Comparison of ENCODE assay signal across 8 cellular contexts in the genomic region with DNA sequence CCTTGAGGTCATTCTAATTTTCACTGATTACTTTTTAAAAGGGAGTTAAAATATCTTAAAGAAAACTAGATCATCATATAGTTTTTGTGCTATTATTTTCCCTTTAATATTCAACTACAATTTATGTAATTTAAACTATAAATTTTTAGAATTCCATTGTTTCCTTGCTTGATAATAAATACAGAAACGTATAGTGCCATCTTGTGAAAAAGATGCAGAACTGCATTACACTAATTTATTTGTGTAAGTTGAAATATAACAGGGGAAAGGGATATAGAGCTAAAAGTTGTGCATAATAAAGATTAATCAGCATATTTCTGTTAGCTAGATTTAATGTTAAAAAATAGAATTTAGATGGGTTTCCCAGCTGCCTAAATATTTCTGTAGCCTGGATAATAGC.
A peak's percentile ranks its signal among the peaks of the same experiment; 100 is the strongest.
DNase-seq lines count a peak whose midpoint lies in the region; ATAC-seq and TF ChIP-seq lines count a peak whose summit lies in the region.

No MANE protein-coding gene starts in this region.

- H3K4me3 ChIP-seq in HL-60 (replicated peaks; ENCODE audit: insufficient read depth, low read length) (no peak overlapping the region), kidney epithelial cell (ENCODE audit: low read depth, low read length) (no peak overlapping the region)

- DNase-seq in AG20443 (ENCODE audit: low spot score): peak; percentile 19
- DNase-seq in HL-60 (ENCODE audit: low read depth in 1 of 2, low spot score in 1 of 2): no peak
- DNase-seq in SKM-1 treated with dmso at 0.1 percent for 144 hours (lab: John Stamatoyannopoulos, UW; ENCODE audit: unreplicated experiment): peak; percentile 26
- DNase-seq in kidney epithelial cell (ENCODE audit: low read depth): no peak
- no peak for DNase-seq in HuH-7 (ENCODE audit: low spot score)
- no peak for DNase-seq in T-cell
- no peak for DNase-seq in glomerular visceral epithelial cell (ENCODE audit: extremely low spot score)
- no peak for DNase-seq in T-helper 1 cell

- H3K27ac Mint-ChIP-seq in T-cell: no peak overlapping the region

- H3K4me3 Mint-ChIP-seq in T-cell: no peak overlapping the region

- POLR2A ChIA-PET in T-cell (lab: Charles Lee): no interaction called here

- H3K36me3 Mint-ChIP-seq in T-cell: no peaks in the 10 kb centered on the region

- H3K27ac ChIP-seq in HL-60 (replicated peaks): no peak overlapping the region

- no peaks in the 10 kb centered on the region for H3K36me3 ChIP-seq in kidney epithelial cell (ENCODE audit: control insufficient read depth, insufficient read depth, low read length)

- H3K9me3 Mint-ChIP-seq in T-cell: no peaks in the 10 kb centered on the region

- H3K27me3 Mint-ChIP-seq in T-cell: peaks cover 4 to 15% of the 10 kb centered on the region in 2 donors

- no peaks in the 10 kb centered on the region for H3K4me1 Mint-ChIP-seq in T-cell

- H3K27me3 ChIP-seq in HL-60 (ENCODE audit: insufficient read depth, poor library complexity, severe bottlenecking) (peaks cover 8% of the 10 kb centered on the region), kidney epithelial cell (ENCODE audit: control insufficient read depth, insufficient read depth, low read length) (no peaks in the 10 kb centered on the region)

- CTCF ChIA-PET in T-cell (lab: Charles Lee): interaction anchor here (0.6 to 1.1 kb wide), 6 partner anchors 10 to 1522 kb away, joined by 3 read pairs; no protein-coding TSS in a partner anchor

- no peak for ATAC-seq in T-cell (replicated peaks in 1 of 4)

- TF ChIP-seq CTCF in HL-60 (IDR thresholded peaks at IDR 0.05; ENCODE audit: insufficient read depth, low read length): peak; percentile 22
- TF ChIP-seq CTCF in kidney epithelial cell (IDR thresholded peaks at IDR 0.05; ENCODE audit: insufficient read depth, low read length, poor library complexity, severe bottlenecking): peak; percentile 44

Comparison
In these comparisons a context has a peak if more than half of its experiments do, and no peak if none do; other contexts are left out.
1. DNase-seq: peak in AG20443 (single experiment) and SKM-1 treated with dmso at 0.1 percent for 144 hours (single experiment); none in HL-60 (0 of 2), kidney epithelial cell (single experiment), HuH-7 (single experiment), T-cell (0 of 34), glomerular visceral epithelial cell (single experiment) and T-helper 1 cell (0 of 5).